In genomic region chr11:59247535-59248227, GRCh38 we compare ENCODE assay signal across 10 cellular contexts. TPM values are rescaled to one million over a fixed set of nuclear protein-coding genes. Genes with fewer than 3 reads are reported as not detected.
DNase-seq lines count a peak whose midpoint lies in the region; ATAC-seq and TF ChIP-seq lines count a peak whose summit lies in the region.
"Had no signal": no experiment of that assay in that cellular context is flagged by ENCODE, and none has a peak within 500 bp of the region (broad histone marks: within the 10 kb centered on the region; RNA-seq: fewer than 3 reads in every experiment).

No MANE protein-coding gene starts in this region.

- WGBS in heart left ventricle, 4 donors = 19 to 28% (median 24%) methylated on average over 2 of the region's 2 CpGs

- TF ChIP-seq CTCF in A673 (conservative IDR thresholded peaks at IDR 0.05; ENCODE audit: low read depth, low read length) = no peak
- no peak for TF ChIP-seq CTCF in heart left ventricle (IDR thresholded peaks at IDR 0.05)

- intact Hi-C loops in A673 (cut with micrococcal nuclease; ENCODE audit: unreplicated experiment) = no loop called here
- intact Hi-C loops in heart left ventricle (cut with DNase I) = no loop called here

- H3K4me1 ChIP-seq in A673 (ENCODE audit: insufficient read depth, low read length, poor library complexity, severe bottlenecking) (no peaks in the 10 kb centered on the region), heart left ventricle (peaks cover 0 to 28% (median 3%) of the 10 kb centered on the region in 12 donors)
- H3K4me1 ChIP-seq: body of pancreas had no signal

- no peaks in the 10 kb centered on the region for H3K9me3 ChIP-seq in A673 (ENCODE audit: low read depth, low read length, poor library complexity, severe bottlenecking)
- no peaks in the 10 kb centered on the region for H3K9me3 ChIP-seq in heart left ventricle
- H3K9me3 ChIP-seq: body of pancreas had no signal

- H3K27me3 ChIP-seq in A673 (replicated peaks; ENCODE audit: insufficient read depth, low read depth, low read length, poor library complexity) (no peaks in the 10 kb centered on the region), heart left ventricle (no peaks in the 10 kb centered on the region)
- H3K27me3 ChIP-seq: body of pancreas had no signal

- BruUV-seq in A673 (replicated peaks; lab: Mats Ljungman, UMichigan) = no TSS peak

- DNase-seq in A673 (ENCODE audit: low spot score) (peak; percentile 74), GM04504 (ENCODE audit: low read depth) (peak; percentile 6), SKM-1 (lab: John Stamatoyannopoulos, UW; ENCODE audit: unreplicated experiment) (peak; percentile 83), heart left ventricle (peak in 4 of 5 donors; percentile 41 to 63 (median 48)), NCI-H345 (lab: John Stamatoyannopoulos, UW) (no peak)
- no peak for DNase-seq in activated CD4-positive, alpha-beta T cell treated with anti-CD3 and anti-CD28 coated beads for 4 hours

- CTCF ChIA-PET in A673 (lab: Charles Lee) = no interaction called here

- H3K27ac ChIP-seq in A673 (ENCODE audit: low read depth, low read length, poor library complexity, severe bottlenecking) (no peak overlapping the region), heart left ventricle (peak overlapping the region in 2 of 12 donors; percentile 25 to 71)

- no peaks in the 10 kb centered on the region for H3K36me3 ChIP-seq in A673 (ENCODE audit: insufficient read depth, low read length, poor library complexity, severe bottlenecking)
- no peaks in the 10 kb centered on the region for H3K36me3 ChIP-seq in heart left ventricle

- peak; percentile 42 to 94 (median 74) for ATAC-seq in heart left ventricle
- ATAC-seq in GM19324 (IDR thresholded peaks at IDR 0.05; ENCODE audit: low FRiP score, unreplicated experiment) = no peak
- ATAC-seq in activated CD4-positive, CD25-positive, alpha-beta regulatory T cell treated with anti-CD3 and anti-CD28 coated beads, Interleukin-2, amount 50 U/mL, for 24 hours = no peak
- ATAC-seq: body of pancreas, K562 had no signal

- TF ChIP-seq POLR2A in heart left ventricle (IDR thresholded peaks at IDR 0.05) = no peak

- H3K4me3 ChIP-seq in A673 (ENCODE audit: low read depth, low read length, poor library complexity, severe bottlenecking) (no peak overlapping the region), heart left ventricle (no peak overlapping the region)
- H3K4me3 ChIP-seq: body of pancreas, K562 had no signal

- POLR2A ChIA-PET in A673 (lab: Charles Lee; ENCODE audit: low non-redundant PET) = no interaction called here

RNA-seq across cellular contexts. Expression of gene MPEG1, which starts 35.0 kb away (rescaled TPM):
- not detected in 2 replicates for total RNA-seq in A673 (2021)
- 10 to 100 TPM in 3 of 9 donors, 1 to 10 TPM in 6; 2.8 to 78.6 (median 7.1) TPM for total RNA-seq in heart left ventricle
- 1 to 10 TPM; 1.4 to 3.6 TPM for polyA plus RNA-seq in heart left ventricle
- polyA plus RNA-seq: K562 had no signal

Comparison
In these comparisons a context has a peak if more than half of its experiments do, and no peak if none do; other contexts are left out.
1. DNase-seq: peak in A673 (single experiment), GM04504 (single experiment), SKM-1 (single experiment) and heart left ventricle (4 of 5); none in NCI-H345 (single experiment) and activated CD4-positive, alpha-beta T cell treated with anti-CD3 and anti-CD28 coated beads for 4 hours (0 of 2).
2. ATAC-seq: peak in heart left ventricle (4 of 4); none in GM19324 (single experiment) and activated CD4-positive, CD25-positive, alpha-beta regulatory T cell treated with anti-CD3 and anti-CD28 coated beads, Interleukin-2, amount 50 U/mL, for 24 hours (0 of 2).